In genomic region chr16:48531011-48531962, GRCh38 we compare ENCODE assay signal across 16 cellular contexts.
DNase-seq lines count a peak whose midpoint lies in the region; ATAC-seq, FAIRE-seq and TF ChIP-seq lines count a peak whose summit lies in the region.
"Had no signal": no experiment of that assay in that cellular context is flagged by ENCODE, and none has a peak within 500 bp of the region (broad histone marks: within the 10 kb centered on the region; RNA-seq: fewer than 3 reads in every experiment).

No MANE protein-coding gene starts in this region.

- H3K4me1 ChIP-seq in GM23338 (ENCODE audit: insufficient read depth) (no peaks in the 10 kb centered on the region), endodermal cell (ENCODE audit: control insufficient read depth, insufficient read depth, low read length) (no peaks in the 10 kb centered on the region), left lung (peaks cover 9 to 11% of the 10 kb centered on the region in 2 donors)

- WGBS in endodermal cell (ENCODE audit: insufficient coverage in 1 of 2, insufficient read length in 1 of 2), 2 experiments = 89 to 92% methylated on average over 16 to 22 of the region's 22 CpGs

- TF ChIP-seq CTCF in AG04450 (IDR thresholded peaks at IDR 0.05; ENCODE audit: low read depth, low read length) (no peak), GM23338 (conservative IDR thresholded peaks at IDR 0.05; ENCODE audit: low read depth in 2 of 2) (no peak), endodermal cell (conservative IDR thresholded peaks at IDR 0.05) (no peak), left lung (IDR thresholded peaks at IDR 0.05) (no peak)

- intact Hi-C loops in left lung (cut with DNase I) = no loop called here

- H3K4me3 Mint-ChIP-seq in GM23338 = no peak overlapping the region
- H3K4me3 Mint-ChIP-seq in endodermal cell = no peak overlapping the region
- H3K4me3 Mint-ChIP-seq: activated B cell treated with CpG ODN at 0.5 μM for 24 hours; brain; naive thymus-derived CD8-positive, alpha-beta T cell had no signal

- H3K9ac ChIP-seq in endodermal cell (ENCODE audit: extremely low read depth, low read length, poor library complexity, severe bottlenecking) = no peak overlapping the region

- H3K36me3 ChIP-seq in GM23338 (ENCODE audit: insufficient read depth) (no peaks in the 10 kb centered on the region), endodermal cell (ENCODE audit: control insufficient read depth, insufficient read depth, low read length) (no peaks in the 10 kb centered on the region), left lung (no peaks in the 10 kb centered on the region)

- POLR2A ChIA-PET in AG04450 (lab: Yijun Ruan, JAX) = no interaction called here

- no peak for FAIRE-seq in GM12892 (lab: Jason Lieb, UNC)
- FAIRE-seq: G401.6 had no signal

- H3K27ac ChIP-seq in AG04450 (ENCODE audit: low read depth, low read length) (no peak overlapping the region), GM23338 (ENCODE audit: low read depth) (no peak overlapping the region), endodermal cell (ENCODE audit: low read depth, low read length) (no peak overlapping the region), left lung (no peak overlapping the region)

- no peak overlapping the region for H3K27ac Mint-ChIP-seq in GM23338
- no peak overlapping the region for H3K27ac Mint-ChIP-seq in endodermal cell
- H3K27ac Mint-ChIP-seq: activated B cell treated with CpG ODN at 0.5 μM for 24 hours had no signal

- no peak overlapping the region for H3K4me2 ChIP-seq in GM23338

- H3K79me2 ChIP-seq in GM23338 (replicated peaks; ENCODE audit: insufficient read depth) = no peaks in the 10 kb centered on the region

- peaks cover 19% of the 10 kb centered on the region for H3K9me3 ChIP-seq in AG04450 (ENCODE audit: control insufficient read depth, insufficient read depth, low read length)
- H3K9me3 ChIP-seq in endodermal cell (ENCODE audit: control insufficient read depth, low read length) = no peaks in the 10 kb centered on the region
- H3K9me3 ChIP-seq in left lung = no peaks in the 10 kb centered on the region

- peak; percentile 16; the same call in 1 of the 3 replicates for ATAC-seq in GM23338
- peak; percentile 45 for ATAC-seq in left lung
- ATAC-seq in HG02885 (IDR thresholded peaks at IDR 0.05; ENCODE audit: poor library complexity, unreplicated experiment) = no peak
- ATAC-seq: naive thymus-derived CD8-positive, alpha-beta T cell had no signal

- no peaks in the 10 kb centered on the region for H3F3A ChIP-seq in GM23338 (replicated peaks; ENCODE audit: low read depth)

- H3K4me1 Mint-ChIP-seq in GM23338 = no peaks in the 10 kb centered on the region; the same call in 1 of the 3 replicates
- H3K4me1 Mint-ChIP-seq in endodermal cell = peaks cover 1% of the 10 kb centered on the region

- no peaks in the 10 kb centered on the region for H3K9me2 ChIP-seq in GM23338 (ENCODE audit: insufficient read depth)

- peak; percentile 4 for DNase-seq in AG04450 (ENCODE audit: low read depth, low spot score)
- no peak for DNase-seq in GM23338 (ENCODE audit: low spot score)
- peak; percentile 32 for DNase-seq in endodermal cell
- peak; percentile 44 to 57 for DNase-seq in left lung
- no peak for DNase-seq in GM12892 (ENCODE audit: insufficient read length)
- no peak for DNase-seq in stimulated activated CD4-positive, alpha-beta T cell treated with anti-CD3 and anti-CD28 coated beads, Interleukin-4, amount 100 ng/mL, for 4 hours
- DNase-seq in kidney glomerular epithelial cell (lab: John Stamatoyannopoulos, UW) = no peak
- DNase-seq: activated B cell treated with CpG ODN at 0.5 μM for 24 hours; activated T-cell treated with anti-CD3 and anti-CD28 coated beads, Interleukin-2, amount 50 U/mL, for 1 hour; AML-193; naive thymus-derived CD8-positive, alpha-beta T cell; NCI-H526; stimulated activated CD4-positive, alpha-beta T cell treated with anti-CD3 and anti-CD28 coated beads, Interleukin-12 subunit alpha, Interleukin-12 subunit beta, amount 100 ng/mL, for 4 hours had no signal

- H3K4me3 ChIP-seq in AG04450 (ENCODE audit: low read depth, low read length) = no peak overlapping the region
- no peak overlapping the region for H3K4me3 ChIP-seq in GM23338
- no peak overlapping the region for H3K4me3 ChIP-seq in endodermal cell (ENCODE audit: low read length)
- no peak overlapping the region for H3K4me3 ChIP-seq in left lung

- CTCF ChIA-PET in AG04450 (lab: Charles Lee) = interaction anchor here (1.8 kb wide), 1 partner anchor 92 kb away, joined by 6 read pairs; no protein-coding TSS in a partner anchor

- H3K36me3 Mint-ChIP-seq in GM23338 (ENCODE audit: low read depth) (no peaks in the 10 kb centered on the region; the same call in 2 of the 3 replicates), endodermal cell (ENCODE audit: low read depth) (no peaks in the 10 kb centered on the region)
- H3K36me3 Mint-ChIP-seq: brain; naive thymus-derived CD8-positive, alpha-beta T cell had no signal

- H3K9me3 Mint-ChIP-seq in GM23338 (no peaks in the 10 kb centered on the region), endodermal cell (peaks cover 2% of the 10 kb centered on the region)
- H3K9me3 Mint-ChIP-seq: activated B cell treated with CpG ODN at 0.5 μM for 24 hours had no signal

- no peak overlapping the region for H2AFZ ChIP-seq in GM23338

- H3K27me3 Mint-ChIP-seq in GM23338 (ENCODE audit: insufficient read depth, low read depth, poor library complexity) = peaks cover 8% of the 10 kb centered on the region
- no peaks in the 10 kb centered on the region for H3K27me3 Mint-ChIP-seq in endodermal cell (ENCODE audit: insufficient read depth)
- H3K27me3 Mint-ChIP-seq: activated B cell treated with CpG ODN at 0.5 μM for 24 hours; naive thymus-derived CD8-positive, alpha-beta T cell had no signal

- no peak for TF ChIP-seq POLR2A in GM12892 (IDR thresholded peaks at IDR 0.05; ENCODE audit: low read depth, low read length)

- H4K20me1 ChIP-seq in GM23338 (replicated peaks; ENCODE audit: insufficient read depth) = no peaks in the 10 kb centered on the region; the same call in 1 of the 2 replicates

- H3K27me3 ChIP-seq in AG04450 (ENCODE audit: control insufficient read depth, insufficient read depth, low read length) (peaks cover 5% of the 10 kb centered on the region), GM23338 (ENCODE audit: insufficient read depth) (no peaks in the 10 kb centered on the region), endodermal cell (ENCODE audit: control insufficient read depth, insufficient read depth, low read length, poor library complexity, severe bottlenecking) (no peaks in the 10 kb centered on the region), left lung (no peaks in the 10 kb centered on the region)

TF ChIP-seq in GM23338, 12 proteins besides CTCF, POLR2A, EP300 and RAD21 (continues in another document):
- TF ChIP-seq ZNF331 (CRISPR knock-in tag; IDR thresholded peaks at IDR 0.05; ENCODE audit: low read depth) (no peak), POLR2AphosphoS5 (IDR thresholded peaks at IDR 0.05; ENCODE audit: low read depth) (no peak)
- TF ChIP-seq, protein P1, sequence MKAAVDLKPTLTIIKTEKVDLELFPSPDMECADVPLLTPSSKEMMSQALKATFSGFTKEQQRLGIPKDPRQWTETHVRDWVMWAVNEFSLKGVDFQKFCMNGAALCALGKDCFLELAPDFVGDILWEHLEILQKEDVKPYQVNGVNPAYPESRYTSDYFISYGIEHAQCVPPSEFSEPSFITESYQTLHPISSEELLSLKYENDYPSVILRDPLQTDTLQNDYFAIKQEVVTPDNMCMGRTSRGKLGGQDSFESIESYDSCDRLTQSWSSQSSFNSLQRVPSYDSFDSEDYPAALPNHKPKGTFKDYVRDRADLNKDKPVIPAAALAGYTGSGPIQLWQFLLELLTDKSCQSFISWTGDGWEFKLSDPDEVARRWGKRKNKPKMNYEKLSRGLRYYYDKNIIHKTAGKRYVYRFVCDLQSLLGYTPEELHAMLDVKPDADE (IDR thresholded peaks at IDR 0.05) = no peak

Comparison
In these comparisons a context has a peak if more than half of its experiments do, and no peak if none do; other contexts are left out.
1. DNase-seq: peak in AG04450 (single experiment), endodermal cell (single experiment) and left lung (2 of 2); none in GM23338 (single experiment), GM12892 (single experiment), stimulated activated CD4-positive, alpha-beta T cell treated with anti-CD3 and anti-CD28 coated beads, Interleukin-4, amount 100 ng/mL, for 4 hours (0 of 2) and kidney glomerular epithelial cell (single experiment).